In the genomic region with DNA sequence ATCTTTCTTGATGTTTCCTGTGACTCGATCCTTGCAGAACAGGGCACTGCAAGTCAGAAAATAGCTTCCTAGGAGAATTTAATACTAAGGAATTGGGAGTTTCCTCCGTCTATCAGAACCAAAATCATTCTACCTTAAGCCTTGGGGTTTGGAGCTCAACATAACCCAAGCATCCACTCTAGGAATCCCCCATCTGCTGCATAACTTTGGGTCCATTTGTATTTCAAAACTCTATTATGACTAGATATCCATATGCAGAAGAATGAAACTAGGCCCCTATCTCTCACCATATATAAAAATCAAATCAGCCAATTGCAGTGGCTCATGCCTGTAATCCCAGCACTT, we compare ENCODE assay signal across 11 cellular contexts.
DNase-seq lines count a peak whose midpoint lies in the region; ATAC-seq, FAIRE-seq and TF ChIP-seq lines count a peak whose summit lies in the region.
"Had no signal": no experiment of that assay in that cellular context is flagged by ENCODE, and none has a peak within 500 bp of the region (broad histone marks: within the 10 kb centered on the region; RNA-seq: fewer than 3 reads in every experiment).

No MANE protein-coding gene starts in this region.

- 44 to 74% methylated on average over 2 of the region's 2 CpGs for WGBS in gastroesophageal sphincter (ENCODE audit: low coverage in 1 of 2), 2 donors

- DNase-seq in epithelial cell of prostate (ENCODE audit: low read depth, low spot score) (no peak), NCI-H1694 treated with DMSO at 0.1 percent for 48 hours (lab: John Stamatoyannopoulos, UW) (no peak), HuH-7.5 (ENCODE audit: low spot score) (no peak), frontal cortex (ENCODE audit: low spot score in 2 of 2) (no peak)
- DNase-seq: activated gamma-delta T cell, H9 had no signal

- H3K9me3 ChIP-seq in gastroesophageal sphincter = peaks cover 0 to 8% (median 0%) of the 10 kb centered on the region in 3 donors

- ATAC-seq in GM18505 (IDR thresholded peaks at IDR 0.05; ENCODE audit: unreplicated experiment) (peak; percentile 18), GM21526 (IDR thresholded peaks at IDR 0.05; ENCODE audit: low FRiP score, unreplicated experiment) (peak; percentile 14), HG03457 (IDR thresholded peaks at IDR 0.05; ENCODE audit: unreplicated experiment) (peak; percentile 25), gastroesophageal sphincter (no peak)

- no peak for FAIRE-seq in frontal cortex (lab: Jason Lieb, UNC)

- H3K27ac ChIP-seq in epithelial cell of prostate = peak overlapping the region; percentile 37
- H3K27ac ChIP-seq in gastroesophageal sphincter = no peak overlapping the region
- H3K27ac ChIP-seq: KMS-11 had no signal

- H3K4me3 ChIP-seq in gastroesophageal sphincter = no peak overlapping the region

- TF ChIP-seq POLR2A in GM18505 (IDR thresholded peaks at IDR 0.05; ENCODE audit: borderline replicate concordance, extremely low read depth, insufficient read depth, insufficient read length) (no peak), gastroesophageal sphincter (IDR thresholded peaks at IDR 0.05) (no peak)

- no peaks in the 10 kb centered on the region for H3K27me3 ChIP-seq in gastroesophageal sphincter

- TF ChIP-seq CTCF in gastroesophageal sphincter (IDR thresholded peaks at IDR 0.05) = no peak

- no peaks in the 10 kb centered on the region for H3K4me1 ChIP-seq in gastroesophageal sphincter

- H3K36me3 ChIP-seq in gastroesophageal sphincter = no peaks in the 10 kb centered on the region

- no peak for TF ChIP-seq EP300 in gastroesophageal sphincter (IDR thresholded peaks at IDR 0.05)
